In genomic region chr16:65410801-65411200, GRCh38 we compare ENCODE assay signal across 14 cellular contexts.
A peak's percentile ranks its signal among the peaks of the same experiment; 100 is the strongest.
DNase-seq lines count a peak whose midpoint lies in the region; ATAC-seq and TF ChIP-seq lines count a peak whose summit lies in the region.
"Had no signal": no experiment of that assay in that cellular context is flagged by ENCODE, and none has a peak within 500 bp of the region (broad histone marks: within the 10 kb centered on the region; RNA-seq: fewer than 3 reads in every experiment).

No MANE protein-coding gene starts in this region.

- TF ChIP-seq CTCF in RWPE2 (IDR thresholded peaks at IDR 0.05; ENCODE audit: poor library complexity, severe bottlenecking) (no peak), epithelial cell of esophagus (IDR thresholded peaks at IDR 0.05; ENCODE audit: insufficient read depth, low read depth, low read length, missing control alignments) (no peak)

- no peaks in the 10 kb centered on the region for H3K9me3 ChIP-seq in RWPE2 (ENCODE audit: severe bottlenecking)
- H3K9me3 ChIP-seq: BLaER1 treated with 17β-estradiol and CSF1 and Interleukin-3, amounts not matched to agents 10 nM and 100 nM had no signal

- H3K36me3 ChIP-seq in RWPE2 (ENCODE audit: low read depth), result no peaks in the 10 kb centered on the region
- H3K36me3 ChIP-seq: BLaER1 treated with 17β-estradiol and CSF1 and Interleukin-3, amounts not matched to agents 10 nM and 100 nM had no signal

- no peak overlapping the region for H3K27ac ChIP-seq in RWPE2 (ENCODE audit: poor library complexity, severe bottlenecking)
- H3K27ac ChIP-seq: BLaER1 treated with 17β-estradiol and CSF1 and Interleukin-3, amounts not matched to agents 10 nM and 100 nM; KMS-11 had no signal

- H3K27me3 ChIP-seq in RWPE2 (ENCODE audit: insufficient read depth, poor library complexity, severe bottlenecking), result no peaks in the 10 kb centered on the region
- H3K27me3 ChIP-seq: BLaER1 treated with 17β-estradiol and CSF1 and Interleukin-3, amounts not matched to agents 10 nM and 100 nM had no signal

- intact Hi-C loops in head of caudate nucleus (cut with DNase I), result no loop called here

- H3K4me3 ChIP-seq in RWPE2 (ENCODE audit: severe bottlenecking), result no peak overlapping the region
- H3K4me3 ChIP-seq in epithelial cell of esophagus (ENCODE audit: low read length), result no peak overlapping the region
- H3K4me3 ChIP-seq: BLaER1 treated with 17β-estradiol and CSF1 and Interleukin-3, amounts not matched to agents 10 nM and 100 nM had no signal

- ATAC-seq in RWPE2 (ENCODE audit: low read depth) (0 out of 3 replicates have a peak, but pooled peaks have one; percentile 31), GM18867 (IDR thresholded peaks at IDR 0.05; ENCODE audit: unreplicated experiment) (no peak)

- CTCF ChIA-PET in HEK293T (lab: Yijun Ruan, JAX), result no interaction called here

- peaks cover 37% of the 10 kb centered on the region for H3K4me1 ChIP-seq in RWPE2 (ENCODE audit: insufficient read depth, poor library complexity, severe bottlenecking)

- peak; percentile 78 for DNase-seq in H4 (ENCODE audit: low spot score)
- no peak for DNase-seq in RWPE2 (ENCODE audit: low spot score)
- DNase-seq in epithelial cell of esophagus (ENCODE audit: low read depth), result peak; percentile 85
- DNase-seq in non-pigmented ciliary epithelial cell (ENCODE audit: low read depth), result peak; percentile 57
- DNase-seq in head of caudate nucleus, result no peak
- DNase-seq in HEK293T (ENCODE audit: extremely low spot score), result no peak
- DNase-seq in DMS 273 treated with DMSO at 0.1 percent for 48 hours (lab: John Stamatoyannopoulos, UW), result no peak
- DNase-seq: NCI-H1930, NCI-H2171 treated with DMSO at 0.1 percent for 48 hours, NCI-H510A, NCI-H82 had no signal

- POLR2A ChIA-PET in HEK293T (lab: Yijun Ruan, JAX), result no interaction called here

TF ChIP-seq in HEK293T, 16 proteins besides CTCF, POLR2A, EP300 and RAD21:
- TF ChIP-seq L3MBTL2 (conservative IDR thresholded peaks at IDR 0.05) (no peak), BHLHE40 (IDR thresholded peaks at IDR 0.05; ENCODE audit: borderline replicate concordance) (no peak), LEF1 (IDR thresholded peaks at IDR 0.05; ENCODE audit: borderline replicate concordance) (no peak), ELF4 (IDR thresholded peaks at IDR 0.05) (no peak), FOXK2 (IDR thresholded peaks at IDR 0.05) (no peak), SUZ12 (IDR thresholded peaks at IDR 0.05) (no peak), NFRKB (IDR thresholded peaks at IDR 0.05) (no peak), FOXA1 (IDR thresholded peaks at IDR 0.05) (no peak), CTBP1 (IDR thresholded peaks at IDR 0.05; ENCODE audit: borderline replicate concordance) (no peak), FOXM1 (IDR thresholded peaks at IDR 0.05; ENCODE audit: borderline replicate concordance) (no peak), TARDBP (IDR thresholded peaks at IDR 0.05) (no peak), HDGF (IDR thresholded peaks at IDR 0.05; ENCODE audit: borderline replicate concordance) (no peak)

Comparison
In these comparisons a context has a peak if more than half of its experiments do, and no peak if none do; other contexts are left out.
1. DNase-seq: peak in H4 (single experiment), epithelial cell of esophagus (single experiment) and non-pigmented ciliary epithelial cell (single experiment); none in RWPE2 (single experiment), head of caudate nucleus (0 of 42), HEK293T (single experiment) and DMS 273 treated with DMSO at 0.1 percent for 48 hours (single experiment).